Comparison of ENCODE assay signal across 1 cellular context in genomic region chr4:52894408-52894807, GRCh38.
TF ChIP-seq lines count a peak whose summit lies in the region.

No MANE protein-coding gene starts in this region.

TF ChIP-seq in IMR-90, 13 proteins besides CTCF, POLR2A, EP300 and RAD21 (continued from another document):
- TF ChIP-seq MXI1 (IDR thresholded peaks at IDR 0.05; ENCODE audit: borderline replicate concordance, low read depth, low read length) (no peak), CHD1 (IDR thresholded peaks at IDR 0.05; ENCODE audit: low read depth, low read length) (no peak), RCOR1 (IDR thresholded peaks at IDR 0.05; ENCODE audit: insufficient replicate concordance, low read length) (no peak), NFE2L2 (IDR thresholded peaks at IDR 0.05; ENCODE audit: low read depth, low read length) (no peak), SMC3 (IDR thresholded peaks at IDR 0.05; ENCODE audit: low read depth, low read length) (no peak), CEBPB (IDR thresholded peaks at IDR 0.05; ENCODE audit: low read depth, low read length) (no peak)
